ENCODE assay signal across 17 cellular contexts in genomic region chr14:39090548-39091111, GRCh38.
"Had no signal": no experiment of that assay in that cellular context is flagged by ENCODE, and none has a peak within 500 bp of the region (broad histone marks: within the 10 kb centered on the region; RNA-seq: fewer than 3 reads in every experiment).

No MANE protein-coding gene starts in this region.

- H3K27ac ChIP-seq: colonic mucosa, esophagus squamous epithelium, gastroesophageal sphincter, psoas muscle had no signal

- ATAC-seq: gastroesophageal sphincter; psoas muscle; sciatic nerve; stimulated activated naive B cell treated with anti-CD40 and anti-IgM and Interleukin-4, amounts not matched to agents 10 μg/mL and 1 μg/mL and 100 μg/mL, for 72 hours had no signal

- H3K9me3 Mint-ChIP-seq: mesothelial cell of epicardium; naive B cell; nephron; stimulated activated naive B cell treated with anti-CD40 and anti-IgM and Interleukin-4, amounts not matched to agents 10 μg/mL and 1 μg/mL and 100 μg/mL, for 72 hours had no signal

- H3K4me1 ChIP-seq: psoas muscle had no signal

- H3K27ac Mint-ChIP-seq: mesothelial cell of epicardium, nephron had no signal

- H3K4me1 Mint-ChIP-seq: mesothelial cell of epicardium, nephron had no signal

- H3K4me3 Mint-ChIP-seq: mesothelial cell of epicardium; naive B cell; nephron; stimulated activated naive B cell treated with anti-CD40 and anti-IgM and Interleukin-4, amounts not matched to agents 10 μg/mL and 1 μg/mL and 100 μg/mL, for 72 hours had no signal

- H3K27me3 ChIP-seq: colonic mucosa, esophagus squamous epithelium, gastroesophageal sphincter had no signal

- DNase-seq: colonic mucosa; dermis blood vessel endothelial cell; esophagus squamous epithelium; foreskin fibroblast; glutamatergic neuron; islet precursor cell; naive B cell; psoas muscle; retina; stimulated activated CD4-positive, alpha-beta T cell treated with anti-CD3 and anti-CD28 coated beads, Interleukin-2, amount 100 ng/mL, for 24 hours; stimulated activated CD4-positive, alpha-beta T cell treated with anti-CD3 and anti-CD28 coated beads, Interleukin-4, amount 100 ng/mL, for 4 hours; stimulated activated naive B cell treated with anti-CD40 and anti-IgM and Interleukin-4, amounts not matched to agents 10 μg/mL and 1 μg/mL and 100 μg/mL, for 72 hours; trophoblast cell had no signal

- H3K9me3 ChIP-seq: colonic mucosa, esophagus squamous epithelium, gastroesophageal sphincter, psoas muscle had no signal

- H3K27me3 Mint-ChIP-seq: naive B cell; stimulated activated naive B cell treated with anti-CD40 and anti-IgM and Interleukin-4, amounts not matched to agents 10 μg/mL and 1 μg/mL and 100 μg/mL, for 72 hours had no signal

- H3K4me3 ChIP-seq: colonic mucosa, esophagus squamous epithelium, gastroesophageal sphincter, psoas muscle had no signal
